Comparison of ENCODE assay signal across 8 cellular contexts in the genomic region with DNA sequence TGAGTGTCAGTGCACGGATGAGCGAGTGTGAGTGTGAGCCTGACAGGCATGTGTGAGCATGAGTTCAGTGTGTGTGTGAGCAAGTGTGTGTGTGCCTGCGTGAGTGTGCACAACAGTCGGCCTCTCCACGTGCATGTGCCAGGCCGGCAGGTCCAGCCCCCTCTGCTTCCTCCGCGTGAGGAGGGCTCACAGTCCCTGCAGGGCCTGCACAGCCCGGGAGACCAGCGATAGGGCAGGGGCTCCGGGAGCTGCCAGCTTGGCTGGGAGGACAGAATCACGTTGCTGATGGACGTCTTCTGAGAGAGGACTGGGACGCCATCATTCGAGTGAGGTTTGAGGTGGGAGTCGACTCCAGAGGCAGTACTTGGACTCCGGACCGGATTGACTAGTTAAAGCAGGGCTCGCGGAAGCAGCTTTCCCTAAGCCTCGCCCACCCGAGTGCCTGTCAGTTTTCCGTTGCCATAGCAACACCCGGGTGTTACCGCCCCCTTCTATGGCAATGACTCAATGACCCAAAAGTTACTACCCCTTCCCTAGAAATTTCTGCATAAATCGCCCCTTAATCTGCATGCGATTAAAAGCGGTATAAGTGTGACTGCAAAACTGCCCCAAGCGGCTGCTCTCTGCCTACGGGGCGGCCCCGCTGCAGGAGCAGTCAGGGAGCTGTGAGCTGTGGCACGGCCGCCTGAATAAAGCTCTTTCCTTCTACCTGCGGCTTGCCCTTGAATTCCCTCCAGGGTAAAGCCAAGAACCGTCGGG. TPM values are rescaled to one million over a fixed set of nuclear protein-coding genes. Genes with fewer than 3 reads are reported as not detected.
DNase-seq lines count a peak whose midpoint lies in the region; ATAC-seq and TF ChIP-seq lines count a peak whose summit lies in the region.

No MANE protein-coding gene starts in this region.

- peak overlapping the region; percentile 85 for H3K4me3 ChIP-seq in CD4-positive, CD25-positive, alpha-beta regulatory T cell (ENCODE audit: low read depth, low read length)
- no peak overlapping the region for H3K4me3 ChIP-seq in LNCaP clone FGC (ENCODE audit: low read depth, low read length)
- H3K4me3 ChIP-seq in epithelial cell of proximal tubule (ENCODE audit: low read depth, low read length), result peak overlapping the region; percentile 67

- peak overlapping the region; percentile 36 for H3K27ac ChIP-seq in CD4-positive, CD25-positive, alpha-beta regulatory T cell (ENCODE audit: insufficient read depth, low read length, poor library complexity, severe bottlenecking)

- no peak for TF ChIP-seq CTCF in LNCaP clone FGC (IDR thresholded peaks at IDR 0.05; ENCODE audit: control insufficient read depth, extremely low read depth, insufficient read depth)
- peak; percentile 19 for TF ChIP-seq CTCF in epithelial cell of proximal tubule (conservative IDR thresholded peaks at IDR 0.05; ENCODE audit: low read depth, low read length)

- peaks cover 3% of the 10 kb centered on the region for H3K4me1 ChIP-seq in CD4-positive, CD25-positive, alpha-beta regulatory T cell (ENCODE audit: control insufficient read depth, insufficient read depth, low read length, poor library complexity, severe bottlenecking)

- peak overlapping the region; percentile 88 to 99 (median 96) for H3K4me3 Mint-ChIP-seq in CD4-positive, CD25-positive, alpha-beta regulatory T cell

- H3K27ac Mint-ChIP-seq in CD4-positive, CD25-positive, alpha-beta regulatory T cell, result peak overlapping the region; percentile 47 to 92 (median 61)

- no peaks in the 10 kb centered on the region for H3K36me3 Mint-ChIP-seq in CD4-positive, CD25-positive, alpha-beta regulatory T cell

- H3K4me1 Mint-ChIP-seq in CD4-positive, CD25-positive, alpha-beta regulatory T cell, result peaks cover 7 to 24% (median 16%) of the 10 kb centered on the region in 4 donors

- peaks cover 3% of the 10 kb centered on the region for H3K27me3 ChIP-seq in CD4-positive, CD25-positive, alpha-beta regulatory T cell (ENCODE audit: control insufficient read depth, insufficient read depth, low read length)

- no peaks in the 10 kb centered on the region for H3K27me3 Mint-ChIP-seq in CD4-positive, CD25-positive, alpha-beta regulatory T cell

- H3K36me3 ChIP-seq in CD4-positive, CD25-positive, alpha-beta regulatory T cell (ENCODE audit: control insufficient read depth, insufficient read depth, low read length), result no peaks in the 10 kb centered on the region

- DNase-seq in CD4-positive, CD25-positive, alpha-beta regulatory T cell, result peak; percentile 43 to 76 (median 64)
- DNase-seq in LNCaP clone FGC (ENCODE audit: low read depth), result peak; percentile 31
- DNase-seq in activated CD8-positive, alpha-beta memory T cell treated with anti-CD3 and anti-CD28 coated beads, Interleukin-2, amount 50 U/mL, for 24 hours (ENCODE audit: extremely low read depth), result peak; percentile 45
- peak; percentile 22 for DNase-seq in epithelial cell of proximal tubule (ENCODE audit: low read depth)
- DNase-seq in mucosa of gallbladder (ENCODE audit: low spot score), result peak; percentile 79
- peak; percentile 31 to 45 for DNase-seq in stimulated activated CD8-positive, alpha-beta memory T cell treated with anti-CD3 and anti-CD28 coated beads, Interleukin-2, amount 100 ng/mL, for 1 hour (ENCODE audit: low read depth in 2 of 2)

- ATAC-seq in CD4-positive, CD25-positive, alpha-beta regulatory T cell (ENCODE audit: low read depth in 2 of 2), result peak; percentile 61 to 63
- ATAC-seq in GM21360 (IDR thresholded peaks at IDR 0.05; ENCODE audit: unreplicated experiment) (peak; percentile 56), HG03565 (IDR thresholded peaks at IDR 0.05; ENCODE audit: unreplicated experiment) (no peak)

- H3K9me3 Mint-ChIP-seq in CD4-positive, CD25-positive, alpha-beta regulatory T cell, result no peaks in the 10 kb centered on the region

- no peaks in the 10 kb centered on the region for H3K9me3 ChIP-seq in CD4-positive, CD25-positive, alpha-beta regulatory T cell (ENCODE audit: control insufficient read depth in 2 of 2, low read length in 2 of 2)

RNA-seq across cellular contexts. Expression of a gene that starts 19.7 kb away (rescaled TPM):
- not detected for total RNA-seq in CD4-positive, CD25-positive, alpha-beta regulatory T cell
- polyA plus RNA-seq in CD4-positive, CD25-positive, alpha-beta regulatory T cell, result not detected
- total RNA-seq in epithelial cell of proximal tubule (1.1 and 2.2 TPM in 2 replicates), mucosa of gallbladder (1.0 TPM)

Comparison
In these comparisons a context has a peak if more than half of its experiments do, and no peak if none do; other contexts are left out.
1. DNase-seq: peak in every context shown above with its lines; median percentile 79 in mucosa of gallbladder; 64 in CD4-positive, CD25-positive, alpha-beta regulatory T cell; 45 in activated CD8-positive, alpha-beta memory T cell treated with anti-CD3 and anti-CD28 coated beads, Interleukin-2, amount 50 U/mL, for 24 hours; 38 in stimulated activated CD8-positive, alpha-beta memory T cell treated with anti-CD3 and anti-CD28 coated beads, Interleukin-2, amount 100 ng/mL, for 1 hour; 31 in LNCaP clone FGC; 22 in epithelial cell of proximal tubule.